25 cellular contexts compared by ENCODE assay signal in genomic region chrX:13670197-13670596, GRCh38. TPM values are rescaled to one million over a fixed set of nuclear protein-coding genes. Genes with fewer than 3 reads are reported as not detected.
DNase-seq lines count a peak whose midpoint lies in the region; TF ChIP-seq lines count a peak whose summit lies in the region.
"Had no signal": no experiment of that assay in that cellular context is flagged by ENCODE, and none has a peak within 500 bp of the region (broad histone marks: within the 10 kb centered on the region; RNA-seq: fewer than 3 reads in every experiment).

No MANE protein-coding gene starts in this region.

- no peaks in the 10 kb centered on the region for H4K20me1 ChIP-seq in osteoblast (ENCODE audit: insufficient read depth, low read length)

- H3K27ac Mint-ChIP-seq in Calu3 (ENCODE audit: unreplicated experiment): peak overlapping the region; percentile 93

- H2AFZ ChIP-seq in ACC112 (ENCODE audit: low read length, unreplicated experiment) (no peak overlapping the region), osteoblast (ENCODE audit: low read length) (no peak overlapping the region)

- CTCF ChIA-PET in Calu3 (lab: Charles Lee): interaction anchor here (1.4 kb wide), 1 partner anchor 64 kb away, joined by 4 read pairs; the partner anchor contains the start of genes OFD1 and TRAPPC2

- intact Hi-C loops in Calu3 (cut with micrococcal nuclease; ENCODE audit: unreplicated experiment): no loop called here

- no TSS peak for BruUV-seq in Calu3 (replicated peaks; lab: Mats Ljungman, UMichigan)

- H3K27ac ChIP-seq in ACC112 (ENCODE audit: low read depth, low read length): peak overlapping the region; percentile 97; the same call in 1 of the 2 replicates
- H3K27ac ChIP-seq in VCaP: peak overlapping the region; percentile 89
- peak overlapping the region; percentile 71 for H3K27ac ChIP-seq in osteoblast (ENCODE audit: low read depth, low read length)
- H3K27ac ChIP-seq: BLaER1 had no signal

- no peak overlapping the region for H3K4me2 ChIP-seq in osteoblast (ENCODE audit: insufficient read depth, low read length)
- H3K4me2 ChIP-seq: BLaER1 had no signal

- H3K36me3 Mint-ChIP-seq in Calu3 (ENCODE audit: insufficient read depth, unreplicated experiment): peaks cover 8% of the 10 kb centered on the region

- no peak overlapping the region for H3K4me3 ChIP-seq in ACC112 (ENCODE audit: low read depth, low read length)
- H3K4me3 ChIP-seq in osteoblast (ENCODE audit: insufficient read depth, low read length): no peak overlapping the region
- H3K4me3 ChIP-seq: BLaER1, gastroesophageal sphincter had no signal

- H3K79me2 ChIP-seq in ACC112 (ENCODE audit: control insufficient read depth, insufficient read depth, low read length, unreplicated experiment) (no peaks in the 10 kb centered on the region), osteoblast (ENCODE audit: insufficient read depth, low read length) (no peaks in the 10 kb centered on the region)

- H3K36me3 ChIP-seq in ACC112 (ENCODE audit: insufficient read depth, low read length) (no peaks in the 10 kb centered on the region), osteoblast (ENCODE audit: insufficient read depth, low read length) (no peaks in the 10 kb centered on the region)
- H3K36me3 ChIP-seq: BLaER1, gastroesophageal sphincter had no signal

- H3K4me3 Mint-ChIP-seq in Calu3 (ENCODE audit: low read depth, unreplicated experiment): no peak overlapping the region
- H3K4me3 Mint-ChIP-seq: activated CD4-positive, alpha-beta T cell treated with anti-CD3 and anti-CD28 coated beads, Interleukin-2, amount 10 ng/mL, durations not matched to agents 7 days and 5 days had no signal

- DNase-seq in Calu3 (no peak), osteoblast (ENCODE audit: insufficient read length, low spot score, missing footprints) (no peak), SHP77 (lab: John Stamatoyannopoulos, UW) (no peak), NOMO-1 treated with dmso at 0.1 percent for 144 hours (lab: John Stamatoyannopoulos, UW; ENCODE audit: unreplicated experiment) (no peak)
- no peak for DNase-seq in activated naive CD4-positive, alpha-beta T cell treated with anti-CD3 and anti-CD28 coated beads, Interleukin-2, amount 50 U/mL, for 16 hours
- DNase-seq: activated B cell treated with CpG ODN at 0.5 μM for 24 hours; activated CD4-positive, alpha-beta T cell treated with anti-CD3 and anti-CD28 coated beads, Interleukin-2, amount 10 ng/mL, durations not matched to agents 7 days and 5 days; anterior cingulate cortex; DMS79; effector CD4-positive, alpha-beta T cell; GM23248; IMR-90; kidney glomerular epithelial cell; naive thymus-derived CD4-positive, alpha-beta T cell; NCI-H1436 treated with DMSO at 0.1 percent for 48 hours; NCI-H2081 treated with DMSO at 0.1 percent for 48 hours; NCI-H2227 treated with DMSO at 0.1 percent for 48 hours; NCI-H526 treated with DMSO at 0.1 percent for 48 hours; occipital lobe; stimulated activated naive B cell treated with anti-CD40 and anti-IgM and Interleukin-4, amounts not matched to agents 10 μg/mL and 1 μg/mL and 100 μg/mL, for 72 hours; T-helper 9 cell had no signal

- no peak for TF ChIP-seq CTCF in Calu3 (IDR thresholded peaks at IDR 0.05; ENCODE audit: unreplicated experiment)
- no peak for TF ChIP-seq CTCF in VCaP (conservative IDR thresholded peaks at IDR 0.05)
- TF ChIP-seq CTCF in osteoblast (IDR thresholded peaks at IDR 0.05; ENCODE audit: extremely low read depth, low read depth, low read length): no peak

- H3K27me3 Mint-ChIP-seq in Calu3 (ENCODE audit: unreplicated experiment): no peaks in the 10 kb centered on the region
- H3K27me3 Mint-ChIP-seq: activated B cell treated with CpG ODN at 0.5 μM for 24 hours; activated CD4-positive, alpha-beta T cell treated with anti-CD3 and anti-CD28 coated beads, Interleukin-2, amount 10 ng/mL, durations not matched to agents 7 days and 5 days; naive thymus-derived CD4-positive, alpha-beta T cell had no signal

- no peaks in the 10 kb centered on the region for H3K9me3 ChIP-seq in osteoblast (ENCODE audit: low read depth, low read length)
- H3K9me3 ChIP-seq: gastroesophageal sphincter had no signal

- peaks cover 36% of the 10 kb centered on the region for H3K4me1 Mint-ChIP-seq in Calu3 (ENCODE audit: low read depth, unreplicated experiment)

- H3K27me3 ChIP-seq in ACC112 (ENCODE audit: insufficient read depth, low read length): no peaks in the 10 kb centered on the region
- H3K27me3 ChIP-seq in osteoblast (ENCODE audit: insufficient read depth, low read length): no peaks in the 10 kb centered on the region
- H3K27me3 ChIP-seq: gastroesophageal sphincter had no signal

- H3K9me3 Mint-ChIP-seq in Calu3 (ENCODE audit: low read depth, unreplicated experiment): peaks cover 4% of the 10 kb centered on the region
- H3K9me3 Mint-ChIP-seq: activated B cell treated with CpG ODN at 0.5 μM for 24 hours; activated CD4-positive, alpha-beta T cell treated with anti-CD3 and anti-CD28 coated beads, Interleukin-2, amount 10 ng/mL, durations not matched to agents 7 days and 5 days; stimulated activated naive B cell treated with anti-CD40 and anti-IgM and Interleukin-4, amounts not matched to agents 10 μg/mL and 1 μg/mL and 100 μg/mL, for 72 hours had no signal

- H3K4me1 ChIP-seq in ACC112 (ENCODE audit: control insufficient read depth, insufficient read depth, low read length, unreplicated experiment): peaks cover 10% of the 10 kb centered on the region
- peaks cover 12% of the 10 kb centered on the region for H3K4me1 ChIP-seq in osteoblast (ENCODE audit: insufficient read depth, low read length)
- H3K4me1 ChIP-seq: BLaER1 had no signal

RNA-seq across cellular contexts. Expression of gene TCEANC, which starts 17.3 kb away (rescaled TPM):
- total RNA-seq in Calu3 (2022): 1.7 and 2.1 TPM in 2 replicates
- 6.2 and 6.5 TPM in 2 replicates for total RNA-seq in osteoblast

RNA-seq across cellular contexts. Expression of gene RAB9A, which starts 18.7 kb away (rescaled TPM):
- total RNA-seq in Calu3 (2022) (41.4 and 42.4 TPM in 2 replicates), osteoblast (58.9 and 63.0 TPM in 2 replicates)
